ENCODE assay signal across 1 cellular context in genomic region chrX:13101439-13102139, GRCh38.
TF ChIP-seq lines count a peak whose summit lies in the region.

No MANE protein-coding gene starts in this region.

TF ChIP-seq in endothelial cell of umbilical vein, 7 proteins besides CTCF, POLR2A, EP300 and RAD21 (continued from another document):
- no peak for TF ChIP-seq MAX (IDR thresholded peaks at IDR 0.05; ENCODE audit: insufficient read depth, insufficient read length)
